Comparison of ENCODE assay signal across 1 cellular context in the genomic region with DNA sequence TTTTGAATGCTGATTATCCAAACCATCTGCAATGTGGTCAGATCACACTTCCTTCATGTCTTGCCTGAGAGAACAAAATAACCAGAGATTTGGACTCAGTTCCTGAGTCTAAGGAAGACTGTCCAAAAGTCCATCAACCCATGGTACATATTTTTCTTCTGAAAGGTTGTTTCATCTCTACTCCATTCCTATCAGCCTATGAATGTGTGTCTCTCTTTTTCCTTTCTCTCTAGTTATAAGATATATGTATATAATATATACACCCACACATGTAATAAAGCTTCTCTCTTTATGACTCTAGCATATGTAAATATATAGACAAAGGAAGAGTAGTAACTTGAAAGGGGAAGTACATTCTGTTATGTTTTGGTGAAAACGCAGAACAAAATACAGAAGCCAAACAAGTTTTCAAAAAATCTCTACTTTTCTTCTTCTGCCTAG.
TF ChIP-seq lines count a peak whose summit lies in the region.

No MANE protein-coding gene starts in this region.

TF ChIP-seq in SK-N-SH, 30 proteins besides CTCF, POLR2A, EP300 and RAD21 (continued from another document):
- TF ChIP-seq USF1 (IDR thresholded peaks at IDR 0.05; ENCODE audit: borderline replicate concordance, low read depth) (no peak), FOXJ3 (CRISPR knock-in tag; IDR thresholded peaks at IDR 0.05) (no peak)
- TF ChIP-seq, protein P1, sequence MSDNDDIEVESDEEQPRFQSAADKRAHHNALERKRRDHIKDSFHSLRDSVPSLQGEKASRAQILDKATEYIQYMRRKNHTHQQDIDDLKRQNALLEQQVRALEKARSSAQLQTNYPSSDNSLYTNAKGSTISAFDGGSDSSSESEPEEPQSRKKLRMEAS (IDR thresholded peaks at IDR 0.05; ENCODE audit: low read depth): no peak
